16 cellular contexts compared by ENCODE assay signal in genomic region chr1:51784997-51785421, GRCh38.
DNase-seq lines count a peak whose midpoint lies in the region; ATAC-seq and TF ChIP-seq lines count a peak whose summit lies in the region.
"Had no signal": no experiment of that assay in that cellular context is flagged by ENCODE, and none has a peak within 500 bp of the region (broad histone marks: within the 10 kb centered on the region; RNA-seq: fewer than 3 reads in every experiment).

No MANE protein-coding gene starts in this region.

- H3K4me1 Mint-ChIP-seq in Calu3 (ENCODE audit: low read depth, unreplicated experiment) (no peaks in the 10 kb centered on the region), WTC11 (no peaks in the 10 kb centered on the region), naive B cell (peaks cover 0 to 6% (median 0%) of the 10 kb centered on the region in 3 donors)

- H3K4me3 Mint-ChIP-seq in Calu3 (ENCODE audit: low read depth, unreplicated experiment), result no peak overlapping the region
- no peak overlapping the region for H3K4me3 Mint-ChIP-seq in WTC11
- no peak overlapping the region for H3K4me3 Mint-ChIP-seq in naive B cell

- BruUV-seq in Calu3 (replicated peaks; lab: Mats Ljungman, UMichigan), result no TSS peak

- intact Hi-C loops in Calu3 (cut with micrococcal nuclease; ENCODE audit: unreplicated experiment), result no loop called here

- no peak for ATAC-seq in WTC11
- ATAC-seq in naive B cell (ENCODE audit: low read depth in 2 of 2), result no peak
- no peak for ATAC-seq in GM21360 (IDR thresholded peaks at IDR 0.05; ENCODE audit: unreplicated experiment)
- ATAC-seq in HG02798 (IDR thresholded peaks at IDR 0.05; ENCODE audit: poor library complexity, unreplicated experiment), result no peak
- ATAC-seq: body of pancreas, foreskin keratinocyte had no signal

- peak overlapping the region; percentile 76 for H3K27ac Mint-ChIP-seq in Calu3 (ENCODE audit: unreplicated experiment)
- 0 out of 2 replicates have a peak overlapping the region, but pooled peaks have one; percentile 47 for H3K27ac Mint-ChIP-seq in WTC11
- peak overlapping the region in 5 of 6 donors; percentile 8 to 89 (median 54) for H3K27ac Mint-ChIP-seq in naive B cell

- H3K36me3 Mint-ChIP-seq in Calu3 (ENCODE audit: insufficient read depth, unreplicated experiment) (peaks cover 60% of the 10 kb centered on the region), WTC11 (peaks cover 47% of the 10 kb centered on the region), naive B cell (peaks cover 18 to 49% of the 10 kb centered on the region in 2 donors)

- H3K9me3 Mint-ChIP-seq in Calu3 (ENCODE audit: low read depth, unreplicated experiment), result no peaks in the 10 kb centered on the region
- no peaks in the 10 kb centered on the region for H3K9me3 Mint-ChIP-seq in WTC11
- no peaks in the 10 kb centered on the region for H3K9me3 Mint-ChIP-seq in naive B cell

- CTCF ChIA-PET in Calu3 (lab: Charles Lee), result no interaction called here
- CTCF ChIA-PET in WTC11 (lab: Charles Lee), result interaction anchor here (1.2 kb wide), 1 partner anchor 157 kb away, joined by 5 read pairs; no protein-coding TSS in a partner anchor

- H3K27me3 Mint-ChIP-seq in Calu3 (ENCODE audit: unreplicated experiment) (no peaks in the 10 kb centered on the region), WTC11 (ENCODE audit: low read depth) (no peaks in the 10 kb centered on the region), naive B cell (no peaks in the 10 kb centered on the region)

- POLR2A ChIA-PET in WTC11 (lab: Charles Lee), result no interaction called here

- TF ChIP-seq CTCF in Calu3 (IDR thresholded peaks at IDR 0.05; ENCODE audit: unreplicated experiment), result no peak
- no peak for TF ChIP-seq CTCF in WTC11 (IDR thresholded peaks at IDR 0.05)
- no peak for TF ChIP-seq CTCF in GM20000 (IDR thresholded peaks at IDR 0.05; ENCODE audit: extremely low read depth, missing control alignments)

- DNase-seq in Calu3 (no peak), WTC11 (ENCODE audit: low spot score) (no peak), foreskin melanocyte (peak; percentile 83), naive B cell (no peak), HK-2 (ENCODE audit: unreplicated experiment) (no peak), GM20000 (ENCODE audit: low spot score) (no peak)
- DNase-seq: activated effector memory CD4-positive, alpha-beta T cell treated with anti-CD3 and anti-CD28 coated beads, Interleukin-2, amount 50 U/mL, for 16 hours; body of pancreas; DND-41; foreskin keratinocyte; NCI-H1092 treated with DMSO at 0.1 percent for 48 hours; NCI-H2171 treated with DMSO at 0.1 percent for 48 hours; NK-92 treated with Interleukin-12 subunit alpha and Interleukin-12 subunit beta, amount 100 ng/mL, for 24 hours; small intestine had no signal

TF ChIP-seq in WTC11, 78 proteins besides CTCF, POLR2A, EP300 and RAD21:
- TF ChIP-seq ERG (CRISPR knock-in tag; IDR thresholded peaks at IDR 0.05) (no peak), NFE2L1 (CRISPR knock-in tag; IDR thresholded peaks at IDR 0.05) (no peak), CREB1 (CRISPR knock-in tag; IDR thresholded peaks at IDR 0.05) (no peak), NFYB (CRISPR knock-in tag; conservative IDR thresholded peaks at IDR 0.05; ENCODE audit: low read depth) (no peak), ZNF317 (CRISPR knock-in tag; IDR thresholded peaks at IDR 0.05; ENCODE audit: borderline replicate concordance, low read depth) (no peak)
